In the genomic region with DNA sequence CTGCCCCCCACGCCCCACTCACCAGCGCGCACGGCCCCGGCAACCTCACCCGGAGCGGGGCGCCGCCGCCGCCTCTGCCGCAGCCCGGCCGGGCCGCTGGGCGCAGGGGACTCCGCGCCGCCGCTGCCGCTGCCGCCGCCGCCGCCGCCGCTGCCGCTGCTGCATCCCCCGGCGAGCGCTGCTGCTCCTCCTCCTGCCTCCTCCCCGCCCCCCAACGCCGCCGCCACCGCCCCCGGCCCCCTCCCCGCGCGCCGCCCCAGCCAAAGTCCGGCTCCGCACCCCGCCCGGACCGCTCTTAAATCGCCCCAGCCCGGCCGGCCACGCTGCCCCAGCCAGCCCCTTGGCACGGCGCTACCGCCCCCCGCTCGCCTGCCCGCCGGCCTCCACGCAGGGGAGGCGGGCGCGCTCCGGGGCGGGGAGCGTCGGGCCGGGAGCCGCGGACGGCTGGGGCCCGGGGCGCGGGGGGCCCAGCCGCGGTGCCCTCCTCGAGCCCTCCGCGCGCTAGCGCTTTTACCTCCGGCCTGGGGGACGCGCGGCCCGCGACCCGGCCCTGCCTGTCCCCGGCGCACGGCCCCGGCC, we compare ENCODE assay signal across 8 cellular contexts.
DNase-seq lines count a peak whose midpoint lies in the region; ATAC-seq and TF ChIP-seq lines count a peak whose summit lies in the region.

Gene SULF2 (minus strand): TSS at position 161 of the 579 bp plus-strand sequence. CDS start 28,118 bp downstream, outside the sequence.

- TF ChIP-seq CTCF in HFF-Myc (IDR thresholded peaks at IDR 0.05; ENCODE audit: low read depth, low read length, missing control alignments) (no peak), cardiac fibroblast (IDR thresholded peaks at IDR 0.05; ENCODE audit: low read depth, low read length) (no peak)

- no peaks in the 10 kb centered on the region for H3K9me3 ChIP-seq in stomach smooth muscle (ENCODE audit: control insufficient read depth in 2 of 2, low read length in 2 of 2)

- H3K4me3 ChIP-seq in ACC112 (ENCODE audit: low read depth, low read length), result peak within 1 kb of the TSS; percentile 70
- peak within 1 kb of the TSS; percentile 64 for H3K4me3 ChIP-seq in HFF-Myc (replicated peaks; ENCODE audit: low read depth, low read length)
- H3K4me3 ChIP-seq in cardiac fibroblast (replicated peaks in 1 of 2; ENCODE audit: low read depth in 2 of 2, low read length in 2 of 2), result peak within 1 kb of the TSS; percentile 53 to 68
- peak within 1 kb of the TSS; percentile 83 to 93 for H3K4me3 ChIP-seq in stomach smooth muscle (ENCODE audit: low read length in 2 of 2)

- H3K79me2 ChIP-seq in ACC112 (ENCODE audit: control insufficient read depth, insufficient read depth, low read length, unreplicated experiment), result no peaks in the 10 kb centered on the region

- DNase-seq in HFF-Myc (ENCODE audit: extremely low read depth, low read depth), result no peak
- DNase-seq in cardiac fibroblast (ENCODE audit: low read depth in 2 of 2), result peak in 1 of 2 donors; percentile 72
- DNase-seq in germinal center (ENCODE audit: low spot score), result no peak
- no peak for DNase-seq in AG08396 (ENCODE audit: low spot score)

- H2AFZ ChIP-seq in ACC112 (ENCODE audit: low read length, unreplicated experiment), result peak within 1 kb of the TSS; percentile 49

- H3K36me3 ChIP-seq in ACC112 (ENCODE audit: insufficient read depth, low read length) (no peaks in the 10 kb centered on the region), stomach smooth muscle (ENCODE audit: control insufficient read depth in 2 of 2, insufficient read depth in 2 of 2, low read length in 2 of 2) (no peaks in the 10 kb centered on the region)

- H3K9ac ChIP-seq in stomach smooth muscle (ENCODE audit: low read length in 2 of 2), result peak within 1 kb of the TSS; percentile 76 to 91

- no peak for ATAC-seq in HG03378 (IDR thresholded peaks at IDR 0.05; ENCODE audit: unreplicated experiment)

- no peak within 1 kb of the TSS for H3K27ac ChIP-seq in ACC112 (ENCODE audit: low read depth, low read length)
- H3K27ac ChIP-seq in layer of hippocampus (ENCODE audit: low read depth, low read length), result peak within 1 kb of the TSS; percentile 52
- peak within 1 kb of the TSS; percentile 84 for H3K27ac ChIP-seq in stomach smooth muscle (ENCODE audit: low read length)

- H3K4me1 ChIP-seq in ACC112 (ENCODE audit: control insufficient read depth, insufficient read depth, low read length, unreplicated experiment) (peaks cover 4% of the 10 kb centered on the region), stomach smooth muscle (ENCODE audit: control insufficient read depth, insufficient read depth, low read length) (peaks cover 37% of the 10 kb centered on the region)

- H3K27me3 ChIP-seq in ACC112 (ENCODE audit: insufficient read depth, low read length), result peaks cover 67% of the 10 kb centered on the region
- peaks cover 6% of the 10 kb centered on the region for H3K27me3 ChIP-seq in layer of hippocampus (ENCODE audit: control insufficient read depth, insufficient read depth, low read length)
- no peaks in the 10 kb centered on the region for H3K27me3 ChIP-seq in stomach smooth muscle (ENCODE audit: control insufficient read depth in 1 of 2, insufficient read depth in 2 of 2, low read length in 2 of 2)
